In genomic region chr15:43260011-43260615, GRCh38 we compare ENCODE assay signal across 24 cellular contexts. TPM values are rescaled to one million over a fixed set of nuclear protein-coding genes. Genes with fewer than 3 reads are reported as not detected.
DNase-seq lines count a peak whose midpoint lies in the region; ATAC-seq, FAIRE-seq and TF ChIP-seq lines count a peak whose summit lies in the region.
"Had no signal": no experiment of that assay in that cellular context is flagged by ENCODE, and none has a peak within 500 bp of the region (broad histone marks: within the 10 kb centered on the region; RNA-seq: fewer than 3 reads in every experiment).

No MANE protein-coding gene starts in this region.

- H3K4me3 Mint-ChIP-seq in central memory CD8-positive, alpha-beta T cell = no peak overlapping the region
- H3K4me3 Mint-ChIP-seq: CD4-positive, CD25-positive, alpha-beta regulatory T cell; CD8-positive, alpha-beta T cell; GM23338; H9 had no signal

- no peaks in the 10 kb centered on the region for H3K9me3 ChIP-seq in OCI-LY3 (ENCODE audit: insufficient read depth, low read length)
- H3K9me3 ChIP-seq in vagina = no peaks in the 10 kb centered on the region
- no peaks in the 10 kb centered on the region for H3K9me3 ChIP-seq in osteoblast (ENCODE audit: low read depth, low read length)

- no peaks in the 10 kb centered on the region for H3K36me3 Mint-ChIP-seq in central memory CD8-positive, alpha-beta T cell (ENCODE audit: insufficient read depth)
- H3K36me3 Mint-ChIP-seq: CD4-positive, CD25-positive, alpha-beta regulatory T cell; CD8-positive, alpha-beta T cell had no signal

- peaks cover 7% of the 10 kb centered on the region for H3K27me3 Mint-ChIP-seq in central memory CD8-positive, alpha-beta T cell

- peak overlapping the region; percentile 30 for H3K27ac Mint-ChIP-seq in central memory CD8-positive, alpha-beta T cell (ENCODE audit: low read depth)
- H3K27ac Mint-ChIP-seq: CD8-positive, alpha-beta T cell; GM23338; H9 had no signal

- H4K20me1 ChIP-seq in OCI-LY3 (ENCODE audit: insufficient read depth, low read length) = no peaks in the 10 kb centered on the region
- no peaks in the 10 kb centered on the region for H4K20me1 ChIP-seq in osteoblast (ENCODE audit: insufficient read depth, low read length)

- no peak for ATAC-seq in central memory CD8-positive, alpha-beta T cell (replicated peaks; ENCODE audit: extremely low read depth, poor library complexity, severe bottlenecking)
- no peak for ATAC-seq in GM18505 (IDR thresholded peaks at IDR 0.05; ENCODE audit: unreplicated experiment)
- no peak for ATAC-seq in Right ventricle myocardium inferior
- ATAC-seq: CD8-positive, alpha-beta T cell; GM23338; HCT116 had no signal

- no peaks in the 10 kb centered on the region for H3K4me1 Mint-ChIP-seq in central memory CD8-positive, alpha-beta T cell
- H3K4me1 Mint-ChIP-seq: CD4-positive, CD25-positive, alpha-beta regulatory T cell; GM23338; H9 had no signal

- DNase-seq in central memory CD8-positive, alpha-beta T cell (ENCODE audit: low spot score in 2 of 2) = no peak
- peak; percentile 35 for DNase-seq in islet precursor cell
- peak; percentile 58 to 85 for DNase-seq in vagina (ENCODE audit: extremely low spot score in 2 of 2)
- DNase-seq in osteoblast (ENCODE audit: insufficient read length, low spot score, missing footprints) = no peak
- DNase-seq in GM12892 (ENCODE audit: insufficient read length) = no peak
- no peak for DNase-seq in Right ventricle myocardium inferior (ENCODE audit: missing footprints)
- DNase-seq: C1 segment of cervical spinal cord; CD4-positive, CD25-positive, alpha-beta regulatory T cell; CD8-positive, alpha-beta T cell; DMS 273 treated with DMSO at 0.1 percent for 48 hours; DMS79; EL; GDM1; H9 had no signal

- no peak overlapping the region for H3K27ac ChIP-seq in OCI-LY3 (ENCODE audit: low read length)
- no peak overlapping the region for H3K27ac ChIP-seq in vagina
- no peak overlapping the region for H3K27ac ChIP-seq in osteoblast (ENCODE audit: low read depth, low read length)

- H3K4me1 ChIP-seq in OCI-LY3 (ENCODE audit: low read length) (peaks cover 13% of the 10 kb centered on the region), vagina (no peaks in the 10 kb centered on the region), osteoblast (ENCODE audit: insufficient read depth, low read length) (no peaks in the 10 kb centered on the region)

- H2AFZ ChIP-seq in OCI-LY3 (ENCODE audit: low read depth, low read length) (peak overlapping the region; percentile 33; the same call in 1 of the 2 replicates), osteoblast (ENCODE audit: low read length) (no peak overlapping the region)
- H2AFZ ChIP-seq: GM23338 had no signal

- TF ChIP-seq CTCF in OCI-LY3 (IDR thresholded peaks at IDR 0.05; ENCODE audit: low read depth, low read length) (no peak), vagina (IDR thresholded peaks at IDR 0.05) (no peak), osteoblast (IDR thresholded peaks at IDR 0.05; ENCODE audit: extremely low read depth, low read depth, low read length) (no peak)

- TF ChIP-seq POLR2A in vagina (IDR thresholded peaks at IDR 0.05) (no peak), GM18505 (IDR thresholded peaks at IDR 0.05; ENCODE audit: borderline replicate concordance, extremely low read depth, insufficient read depth, insufficient read length) (no peak), GM12892 (IDR thresholded peaks at IDR 0.05; ENCODE audit: low read depth, low read length) (no peak)

- intact Hi-C loops in vagina (cut with DNase I) = no loop called here
- intact Hi-C loops in Right ventricle myocardium inferior (cut with DNase I) = no loop called here

- no peak for FAIRE-seq in GM12892 (lab: Jason Lieb, UNC)
- FAIRE-seq: D721Med, GM18507 had no signal

- H3K27me3 ChIP-seq in OCI-LY3 (ENCODE audit: low read depth, low read length) (peaks cover 14% of the 10 kb centered on the region; the same call in 1 of the 2 replicates), vagina (no peaks in the 10 kb centered on the region), osteoblast (ENCODE audit: insufficient read depth, low read length) (peaks cover 44% of the 10 kb centered on the region)

- no peaks in the 10 kb centered on the region for H3K79me2 ChIP-seq in OCI-LY3 (ENCODE audit: low read length)
- H3K79me2 ChIP-seq in osteoblast (ENCODE audit: insufficient read depth, low read length) = no peaks in the 10 kb centered on the region

- no peak overlapping the region for H3K9ac ChIP-seq in OCI-LY3 (ENCODE audit: low read length)

- no peak overlapping the region; the same call in 1 of the 2 replicates for H3K4me2 ChIP-seq in OCI-LY3 (ENCODE audit: low read length)
- no peak overlapping the region for H3K4me2 ChIP-seq in osteoblast (ENCODE audit: insufficient read depth, low read length)
- H3K4me2 ChIP-seq: GM23338 had no signal

- H3K4me3 ChIP-seq in OCI-LY3 (ENCODE audit: low read length) = no peak overlapping the region
- H3K4me3 ChIP-seq in vagina = no peak overlapping the region
- H3K4me3 ChIP-seq in osteoblast (ENCODE audit: insufficient read depth, low read length) = no peak overlapping the region
- H3K4me3 ChIP-seq: GM23338 had no signal

- no peaks in the 10 kb centered on the region for H3K9me3 Mint-ChIP-seq in central memory CD8-positive, alpha-beta T cell
- H3K9me3 Mint-ChIP-seq: CD8-positive, alpha-beta T cell; GM23338; H9 had no signal

- H3K36me3 ChIP-seq in OCI-LY3 (replicated peaks; ENCODE audit: low read depth, low read length) (no peaks in the 10 kb centered on the region), vagina (no peaks in the 10 kb centered on the region), osteoblast (ENCODE audit: insufficient read depth, low read length) (no peaks in the 10 kb centered on the region)

RNA-seq across cellular contexts. Expression of gene TGM5, which starts 6.6 kb away (rescaled TPM):
- total RNA-seq in vagina = 8.3 TPM
- total RNA-seq in osteoblast = not detected in 2 replicates
- polyA plus RNA-seq in GM12892 (2012; ENCODE audit: missing spikeins) = 2.3 TPM
- total RNA-seq in Right ventricle myocardium inferior = not detected
- total RNA-seq: A172; A673; CD4-positive, CD25-positive, alpha-beta regulatory T cell; CD8-positive, alpha-beta T cell; GM23338; H4; H9 had no signal
- polyA plus RNA-seq: BJ; CD4-positive, CD25-positive, alpha-beta regulatory T cell; GM23338 had no signal

RNA-seq across cellular contexts. Expression of gene EPB42, which starts 39.3 kb away (rescaled TPM):
- total RNA-seq in vagina (not detected), osteoblast (not detected in 2 replicates), Right ventricle myocardium inferior (0.57 TPM)
- polyA plus RNA-seq in GM12892 (2012; ENCODE audit: missing spikeins) = not detected
- total RNA-seq: A172; A673; CD4-positive, CD25-positive, alpha-beta regulatory T cell; CD8-positive, alpha-beta T cell; GM23338; H4; H9 had no signal
- polyA plus RNA-seq: BJ, GM23338 had no signal

RNA-seq across cellular contexts. Expression of gene TGM7, which starts 41.9 kb away (rescaled TPM):
- total RNA-seq in vagina (not detected), osteoblast (not detected in 2 replicates), Right ventricle myocardium inferior (not detected)
- not detected for polyA plus RNA-seq in GM12892 (2012; ENCODE audit: missing spikeins)
- total RNA-seq: A172; A673; CD4-positive, CD25-positive, alpha-beta regulatory T cell; CD8-positive, alpha-beta T cell; GM23338; H4; H9 had no signal
- polyA plus RNA-seq: BJ; CD4-positive, CD25-positive, alpha-beta regulatory T cell had no signal

Comparison
In these comparisons a context has a peak if more than half of its experiments do, and no peak if none do; other contexts are left out.
1. DNase-seq: peak in islet precursor cell (single experiment) and vagina (2 of 2); none in central memory CD8-positive, alpha-beta T cell (0 of 2), osteoblast (single experiment), GM12892 (single experiment) and Right ventricle myocardium inferior (single experiment).